Comparison of ENCODE assay signal across 8 cellular contexts in genomic region chr12:96397756-96398421, GRCh38. TPM values are rescaled to one million over a fixed set of nuclear protein-coding genes. Genes with fewer than 3 reads are reported as not detected.
A peak's percentile ranks its signal among the peaks of the same experiment; 100 is the strongest.
DNase-seq lines count a peak whose midpoint lies in the region; ATAC-seq and TF ChIP-seq lines count a peak whose summit lies in the region.

No MANE protein-coding gene starts in this region.

- ATAC-seq in naive B cell (ENCODE audit: low read depth in 2 of 2) (no peak), HG03039 (IDR thresholded peaks at IDR 0.05; ENCODE audit: unreplicated experiment) (no peak), GM21529 (IDR thresholded peaks at IDR 0.05; ENCODE audit: unreplicated experiment) (no peak), GM21528 (IDR thresholded peaks at IDR 0.05; ENCODE audit: low FRiP score, unreplicated experiment) (no peak)

- H3K27me3 ChIP-seq in BE2C = no peaks in the 10 kb centered on the region

- H3K36me3 ChIP-seq in BE2C (peaks cover 4% of the 10 kb centered on the region; the same call in 1 of the 2 replicates), KOPT-K1 (ENCODE audit: insufficient read depth, low read length) (no peaks in the 10 kb centered on the region)

- no peaks in the 10 kb centered on the region for H3K9me3 ChIP-seq in BE2C
- H3K9me3 ChIP-seq in KOPT-K1 (ENCODE audit: insufficient read depth, low read length, poor library complexity, severe bottlenecking) = no peaks in the 10 kb centered on the region

- peaks cover 27 to 55% (median 35%) of the 10 kb centered on the region in 3 donors for H3K4me1 Mint-ChIP-seq in naive B cell

- H3K27me3 Mint-ChIP-seq in naive B cell = no peaks in the 10 kb centered on the region

- H3K4me3 ChIP-seq in BE2C (ENCODE audit: low read depth, low read length) (peak overlapping the region; percentile 83), choroid plexus epithelial cell (ENCODE audit: low read depth, low read length) (peak overlapping the region; percentile 85)

- H3K27ac ChIP-seq in KOPT-K1 (ENCODE audit: low read depth, low read length, poor library complexity, severe bottlenecking) = peak overlapping the region; percentile 86

- DNase-seq in BE2C (no peak), choroid plexus epithelial cell (ENCODE audit: low read depth) (no peak), naive B cell (no peak), DMS79 (lab: John Stamatoyannopoulos, UW) (no peak)

- no peaks in the 10 kb centered on the region for H3K9me3 Mint-ChIP-seq in naive B cell

- no peaks in the 10 kb centered on the region for H3K36me3 Mint-ChIP-seq in naive B cell

- no peak for TF ChIP-seq CTCF in BE2C (IDR thresholded peaks at IDR 0.05; ENCODE audit: low read depth, low read length)
- TF ChIP-seq CTCF in choroid plexus epithelial cell (conservative IDR thresholded peaks at IDR 0.05; ENCODE audit: low read depth, low read length) = no peak

- peaks cover 4% of the 10 kb centered on the region; the same call in 1 of the 2 replicates for H3K4me1 ChIP-seq in BE2C

- H3K27ac Mint-ChIP-seq in naive B cell = peak overlapping the region; percentile 51 to 98 (median 88)

- peak overlapping the region in 7 of 8 donors; percentile 84 to 98 (median 93) for H3K4me3 Mint-ChIP-seq in naive B cell

RNA-seq across cellular contexts. Expression of gene CDK17, which starts 2.4 kb away (rescaled TPM):
- 9.8 TPM for polyA plus RNA-seq in BE2C (2012; ENCODE audit: insufficient read depth, insufficient read length, low read depth)
- polyA plus RNA-seq in naive B cell (ENCODE audit: low read depth in 6 of 6) = 10 to 100 TPM; 21.4 to 39.0 (median 23.9) TPM
